Comparison of ENCODE assay signal across 8 cellular contexts in the genomic region with DNA sequence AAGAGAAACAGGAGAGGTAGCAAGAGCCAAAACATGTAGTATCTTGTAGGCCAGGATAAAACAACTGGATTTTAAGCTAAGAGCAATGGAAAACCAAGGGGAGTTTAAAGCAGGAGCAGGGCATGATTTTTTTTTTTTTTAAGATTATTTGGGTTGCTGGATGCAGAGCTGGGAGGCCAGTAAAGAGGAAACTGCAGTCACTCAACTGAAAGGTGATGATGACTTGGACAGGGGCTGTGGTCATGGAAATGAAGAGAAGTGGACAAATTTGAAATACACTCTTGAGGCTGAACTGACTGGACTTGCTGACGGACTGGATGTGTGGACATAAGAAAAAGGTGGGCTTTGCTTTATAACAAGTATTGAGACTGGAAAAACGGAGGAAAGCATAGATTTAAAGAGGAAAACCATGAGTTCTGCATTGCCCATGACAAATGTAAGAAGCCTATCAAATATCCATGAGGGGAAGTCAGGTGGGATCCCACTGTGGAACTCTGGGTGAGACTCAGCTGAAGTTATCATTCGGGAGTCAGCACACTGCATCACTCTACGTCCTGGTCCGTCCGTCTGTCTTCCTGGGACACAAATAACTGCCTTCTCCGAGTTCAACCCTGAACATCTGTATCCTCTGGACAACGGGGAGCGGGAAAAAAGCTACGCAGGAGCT. TPM values are rescaled to one million over a fixed set of nuclear protein-coding genes. Genes with fewer than 3 reads are reported as not detected.
DNase-seq lines count a peak whose midpoint lies in the region; ATAC-seq, FAIRE-seq and TF ChIP-seq lines count a peak whose summit lies in the region.

No MANE protein-coding gene starts in this region.

- no peak for FAIRE-seq in GM12878 (lab: Jason Lieb, UNC)

- POLR2A ChIA-PET in GM12878 (lab: Charles Lee): interaction anchor here (0.6 to 3.1 kb wide), 7 partner anchors 19 to 474 kb away, joined by 3 to 42 read pairs (median 3); a partner anchor contains a TSS

- H3K27ac Mint-ChIP-seq in IgD-negative memory B cell: peak overlapping the region; percentile 88 to 100 (median 99)

- H3K9ac ChIP-seq in GM12878 (ENCODE audit: control insufficient read depth, insufficient read depth, low read length) (peak overlapping the region; percentile 90), stomach smooth muscle (ENCODE audit: low read length in 2 of 2) (peak overlapping the region; percentile 98 to 100)

- peak; percentile 40 for DNase-seq in Ammon's horn (ENCODE audit: low spot score)
- no peak for DNase-seq in GM12878 (ENCODE audit: low read depth, low spot score)
- peak; percentile 19 for DNase-seq in kidney tubule cell (ENCODE audit: low spot score)
- DNase-seq in activated CD4-positive, CD25-positive, alpha-beta regulatory T cell treated with anti-CD3 and anti-CD28 coated beads, Interleukin-2, amount 50 U/mL, for 72 hours: no peak

- H3K27me3 ChIP-seq in GM12878 (replicated peaks in 1 of 2; ENCODE audit: control insufficient read depth in 2 of 2, insufficient read depth in 2 of 2, low read length in 1 of 2): no peaks in the 10 kb centered on the region
- no peaks in the 10 kb centered on the region for H3K27me3 ChIP-seq in stomach smooth muscle (ENCODE audit: control insufficient read depth in 1 of 2, insufficient read depth in 2 of 2, low read length in 2 of 2)

- no TSS peak for BruUV-seq in GM12878 (replicated peaks; lab: Mats Ljungman, UMichigan)

- peaks cover 14% of the 10 kb centered on the region for H3K4me1 ChIP-seq in GM12878 (ENCODE audit: control insufficient read depth, insufficient read depth, low read length)
- H3K4me1 ChIP-seq in stomach smooth muscle (ENCODE audit: control insufficient read depth, insufficient read depth, low read length): peaks cover 17% of the 10 kb centered on the region

- peak overlapping the region; percentile 85 to 99 (median 95) for H3K4me3 Mint-ChIP-seq in IgD-negative memory B cell

- H3K9me3 Mint-ChIP-seq in IgD-negative memory B cell: no peaks in the 10 kb centered on the region

- intact Hi-C loops in GM12878 (cut with micrococcal nuclease; ENCODE audit: unreplicated experiment): loop anchor here (1.0 kb wide), 1 partner anchor 53 kb away; a partner anchor contains a TSS

- TF ChIP-seq POLR2A in GM12878 (IDR thresholded peaks at IDR 0.05; ENCODE audit: low read depth, low read length): no peak

- RAD21 ChIA-PET in GM12878 (lab: Charles Lee; ENCODE audit: unreplicated experiment): interaction anchor here (1.0 to 1.7 kb wide), 3 partner anchors 33 to 282 kb away, joined by 4 to 27 read pairs (median 5); a partner anchor contains a TSS

- TF ChIP-seq RAD21 in GM12878 (IDR thresholded peaks at IDR 0.05; ENCODE audit: insufficient read depth, low read depth, low read length): no peak

- TF ChIP-seq CTCF in GM12878 (IDR thresholded peaks at IDR 0.05 in 2 of 3, conservative IDR thresholded peaks at IDR 0.05 in 1 of 3; ENCODE audit: control insufficient read depth in 2 of 3, extremely low read depth in 1 of 3, insufficient read depth in 1 of 3, low read depth in 3 of 3, low read length in 3 of 3): no peak

- H4K20me1 ChIP-seq in GM12878 (ENCODE audit: control insufficient read depth, insufficient read depth): no peaks in the 10 kb centered on the region

- H3K27ac ChIP-seq in GM12878 (ENCODE audit: control insufficient read depth, insufficient read depth) (peak overlapping the region; percentile 84), stomach smooth muscle (ENCODE audit: low read length) (peak overlapping the region; percentile 95)

- H3K36me3 ChIP-seq in GM12878 (ENCODE audit: control insufficient read depth in 2 of 2, insufficient read depth in 2 of 2, low read length in 1 of 2): 0 out of 4 replicates have a peak, but pooled peaks cover 0 to 2% of the 10 kb centered on the region in 2 experiments
- H3K36me3 ChIP-seq in stomach smooth muscle (ENCODE audit: control insufficient read depth in 2 of 2, insufficient read depth in 2 of 2, low read length in 2 of 2): peaks cover 1 to 2% of the 10 kb centered on the region in 2 donors

- CTCF ChIA-PET in GM12878 (lab: Yijun Ruan, JAX): interaction anchor here (1.5 to 2.4 kb wide), 2 partner anchors 7 to 52 kb away, joined by 3 to 9 read pairs; a partner anchor contains a TSS

- in situ Hi-C loops in GM12878 (cut with MboI): no loop called here

- H3K27me3 Mint-ChIP-seq in IgD-negative memory B cell: no peaks in the 10 kb centered on the region

- ATAC-seq in GM21367 (IDR thresholded peaks at IDR 0.05; ENCODE audit: unreplicated experiment) (peak; percentile 0), GM12878 (peak; percentile 32), GM19397 (IDR thresholded peaks at IDR 0.05; ENCODE audit: unreplicated experiment) (no peak)

- H2AFZ ChIP-seq in GM12878 (ENCODE audit: control insufficient read depth, low read depth, low read length): peak overlapping the region; percentile 18

- H3K36me3 Mint-ChIP-seq in IgD-negative memory B cell: no peaks in the 10 kb centered on the region

- peaks cover 45 to 57% (median 55%) of the 10 kb centered on the region in 3 donors for H3K4me1 Mint-ChIP-seq in IgD-negative memory B cell

- peaks cover 66% of the 10 kb centered on the region for H3K79me2 ChIP-seq in GM12878 (ENCODE audit: control insufficient read depth, insufficient read depth, low read length)

- peak overlapping the region; percentile 70 for H3K4me2 ChIP-seq in GM12878 (ENCODE audit: control insufficient read depth, insufficient read depth)

- TF ChIP-seq EP300 in GM12878 (IDR thresholded peaks at IDR 0.05; ENCODE audit: borderline replicate concordance in 1 of 2, control insufficient read depth in 1 of 2, low read depth in 2 of 2, low read length in 2 of 2): no peak

- H3K4me3 ChIP-seq in GM12878: peak overlapping the region; percentile 87
- H3K4me3 ChIP-seq in stomach smooth muscle (ENCODE audit: low read length in 2 of 2): peak overlapping the region; percentile 94 to 98

- H3K9me3 ChIP-seq in GM12878 (replicated peaks; ENCODE audit: control insufficient read depth, insufficient read depth, low read length) (no peaks in the 10 kb centered on the region), stomach smooth muscle (ENCODE audit: control insufficient read depth in 2 of 2, low read length in 2 of 2) (no peaks in the 10 kb centered on the region)

- SMC1A ChIA-PET in GM12878 (lab: Charles Lee; ENCODE audit: uncharacterized antibody, unreplicated experiment): interaction anchor here (0.7 to 1.8 kb wide), 7 partner anchors 11 to 205 kb away, joined by 3 to 10 read pairs (median 3); a partner anchor contains a TSS

- WGBS in GM12878 (ENCODE audit: insufficient coverage, insufficient replicate concordance, low lambda C conversion rate, missing lambda C conversion rate): under 1% methylated on average over 10 of the region's 10 CpGs

RNA-seq across cellular contexts. Expression of a gene that starts 0.7 kb away (rescaled TPM):
- 40.6 TPM for polyA plus RNA-seq in IgD-negative memory B cell
- total RNA-seq in GM12878 (2013; cell fraction: nucleolus; rRNA removed): 61.0 and 69.0 TPM in 2 replicates
- total RNA-seq in GM12878 (2014; rRNA removed): 30.2 and 32.9 TPM in 2 replicates
- total RNA-seq in GM12878 (2014; rRNA removed; fragmentation: Illumina TruSeq; extraction: Trizol): 27.9 and 29.5 TPM in 2 replicates
- total RNA-seq in GM12878 (2021): 32.9 and 35.1 TPM in 2 replicates
- polyA plus RNA-seq in GM12878 (2011; ENCODE audit: low read depth): 20.3 TPM
- 19.2 and 27.7 TPM in 2 replicates for polyA plus RNA-seq in GM12878 (2011; rRNA removed)
- 19.1 and 21.0 TPM in 2 replicates for polyA plus RNA-seq in GM12878 (2011; cell fraction: cytosol; rRNA removed)
- 80.0 and 91.2 TPM in 2 replicates for polyA plus RNA-seq in GM12878 (2011; cell fraction: nucleus; rRNA removed)
- polyA plus RNA-seq in GM12878 (2012): 23.5 and 29.0 TPM in 2 replicates
- polyA plus RNA-seq in GM12878 (2014; fragmentation: Illumina TruSeq; extraction: Trizol): 31.5 and 36.3 TPM in 2 replicates
- polyA plus RNA-seq in GM12878 (2014; fragmentation: Nextera tagmentation; extraction: Ambion mirVana): 1 to 10 TPM; 4.0 to 6.1 TPM
- polyA plus RNA-seq in GM12878 (2014; rRNA removed): 25.8 and 28.1 TPM in 2 replicates
- polyA plus RNA-seq in GM12878 (2016; fragmentation: Nextera tagmentation; extraction: Ambion mirVana): 10 to 100 TPM; 45.7 to 48.3 TPM
- polyA minus RNA-seq in GM12878 (2011; rRNA and poly(A)+ RNA removed): 30.3 and 31.2 TPM in 2 replicates
- polyA minus RNA-seq in GM12878 (2011; cell fraction: cytosol; rRNA and poly(A)+ RNA removed): 12.4 and 13.0 TPM in 2 replicates
- 33.9 and 45.0 TPM in 2 replicates for polyA minus RNA-seq in GM12878 (2011; cell fraction: nucleus; rRNA and poly(A)+ RNA removed)

RNA-seq across cellular contexts. Expression of a gene that starts 0.9 kb away (rescaled TPM):
- 25.3 TPM for polyA plus RNA-seq in IgD-negative memory B cell
- 7.5 and 7.9 TPM in 2 replicates for total RNA-seq in GM12878 (2013; cell fraction: nucleolus; rRNA removed)
- total RNA-seq in GM12878 (2014; rRNA removed): 15.5 and 17.1 TPM in 2 replicates
- total RNA-seq in GM12878 (2014; rRNA removed; fragmentation: Illumina TruSeq; extraction: Trizol): 26.8 and 30.5 TPM in 2 replicates
- total RNA-seq in GM12878 (2021): 16.0 and 18.3 TPM in 2 replicates
- polyA plus RNA-seq in GM12878 (2011; ENCODE audit: low read depth): 10.9 TPM
- polyA plus RNA-seq in GM12878 (2011; rRNA removed): 25.2 and 44.6 TPM in 2 replicates
- 5.2 and 5.9 TPM in 2 replicates for polyA plus RNA-seq in GM12878 (2011; cell fraction: cytosol; rRNA removed)
- polyA plus RNA-seq in GM12878 (2011; cell fraction: nucleus; rRNA removed): 5.4 and 6.0 TPM in 2 replicates
- polyA plus RNA-seq in GM12878 (2012): 17.9 and 22.1 TPM in 2 replicates
- polyA plus RNA-seq in GM12878 (2014; fragmentation: Illumina TruSeq; extraction: Trizol): 27.8 and 33.8 TPM in 2 replicates
- 100 to 1,000 TPM in 1 of 2 experiments, 10 to 100 TPM in 1; 98.1 to 111 TPM for polyA plus RNA-seq in GM12878 (2014; fragmentation: Nextera tagmentation; extraction: Ambion mirVana)
- 20.0 and 23.9 TPM in 2 replicates for polyA plus RNA-seq in GM12878 (2014; rRNA removed)
- 10 to 100 TPM; 79.6 to 85.3 TPM for polyA plus RNA-seq in GM12878 (2016; fragmentation: Nextera tagmentation; extraction: Ambion mirVana)
- polyA minus RNA-seq in GM12878 (2011; rRNA and poly(A)+ RNA removed): 2.9 and 3.2 TPM in 2 replicates
- polyA minus RNA-seq in GM12878 (2011; cell fraction: cytosol; rRNA and poly(A)+ RNA removed): 1.8 and 2.1 TPM in 2 replicates
- 2.7 and 5.9 TPM in 2 replicates for polyA minus RNA-seq in GM12878 (2011; cell fraction: nucleus; rRNA and poly(A)+ RNA removed)

RNA-seq across cellular contexts. Expression of a gene that starts 52.9 kb away (rescaled TPM):
- polyA plus RNA-seq in IgD-negative memory B cell (40.0 TPM), GM12878 (2011; rRNA removed) (29.9 and 33.0 TPM in 2 replicates), GM12878 (2014; fragmentation: Illumina TruSeq; extraction: Trizol) (16.9 and 17.5 TPM in 2 replicates), GM12878 (2014; fragmentation: Nextera tagmentation; extraction: Ambion mirVana) (1 to 10 TPM; 7.2 to 7.6 TPM), GM12878 (2014; rRNA removed) (17.1 and 18.3 TPM in 2 replicates), GM12878 (2016; fragmentation: Nextera tagmentation; extraction: Ambion mirVana) (10 to 100 TPM; 22.3 to 24.4 TPM)
- total RNA-seq in GM12878 (2013; cell fraction: nucleolus; rRNA removed): 42.4 and 44.7 TPM in 2 replicates
- total RNA-seq in GM12878 (2014; rRNA removed) (23.0 and 25.0 TPM in 2 replicates), GM12878 (2014; rRNA removed; fragmentation: Illumina TruSeq; extraction: Trizol) (15.4 and 15.7 TPM in 2 replicates), GM12878 (2021) (18.0 and 18.7 TPM in 2 replicates)
- polyA plus RNA-seq in GM12878 (2011; ENCODE audit: low read depth): 16.0 TPM
- polyA plus RNA-seq in GM12878 (2011; cell fraction: cytosol; rRNA removed): 32.7 and 35.3 TPM in 2 replicates
- polyA plus RNA-seq in GM12878 (2011; cell fraction: nucleus; rRNA removed): 51.6 and 60.7 TPM in 2 replicates
- 20.2 and 24.7 TPM in 2 replicates for polyA plus RNA-seq in GM12878 (2012)
- polyA minus RNA-seq in GM12878 (2011; rRNA and poly(A)+ RNA removed): 25.4 and 32.7 TPM in 2 replicates
- polyA minus RNA-seq in GM12878 (2011; cell fraction: cytosol; rRNA and poly(A)+ RNA removed): 9.8 and 12.2 TPM in 2 replicates
- 8.2 and 12.2 TPM in 2 replicates for polyA minus RNA-seq in GM12878 (2011; cell fraction: nucleus; rRNA and poly(A)+ RNA removed)

RNA-seq across cellular contexts. Expression of a gene that starts 53.0 kb away (rescaled TPM):
- polyA plus RNA-seq in IgD-negative memory B cell: 18.7 TPM
- total RNA-seq in GM12878 (2013; cell fraction: nucleolus; rRNA removed): 2.3 and 3.3 TPM in 2 replicates
- 22.4 and 27.0 TPM in 2 replicates for total RNA-seq in GM12878 (2014; rRNA removed)
- 24.4 and 24.6 TPM in 2 replicates for total RNA-seq in GM12878 (2014; rRNA removed; fragmentation: Illumina TruSeq; extraction: Trizol)
- 20.1 and 21.0 TPM in 2 replicates for total RNA-seq in GM12878 (2021)
- polyA plus RNA-seq in GM12878 (2011; ENCODE audit: low read depth): 6.0 TPM
- polyA plus RNA-seq in GM12878 (2011; rRNA removed): 22.9 and 28.8 TPM in 2 replicates
- polyA plus RNA-seq in GM12878 (2011; cell fraction: cytosol; rRNA removed): 15.1 and 17.8 TPM in 2 replicates
- 9.3 and 10.0 TPM in 2 replicates for polyA plus RNA-seq in GM12878 (2011; cell fraction: nucleus; rRNA removed)
- 7.6 and 9.5 TPM in 2 replicates for polyA plus RNA-seq in GM12878 (2012)
- polyA plus RNA-seq in GM12878 (2014; fragmentation: Illumina TruSeq; extraction: Trizol): 34.9 and 38.4 TPM in 2 replicates
- polyA plus RNA-seq in GM12878 (2014; fragmentation: Nextera tagmentation; extraction: Ambion mirVana): 10 to 100 TPM; 37.9 to 46.8 TPM
- 25.3 and 26.0 TPM in 2 replicates for polyA plus RNA-seq in GM12878 (2014; rRNA removed)
- 10 to 100 TPM; 31.9 to 36.4 TPM for polyA plus RNA-seq in GM12878 (2016; fragmentation: Nextera tagmentation; extraction: Ambion mirVana)
- 13.3 and 13.8 TPM in 2 replicates for polyA minus RNA-seq in GM12878 (2011; rRNA and poly(A)+ RNA removed)
- polyA minus RNA-seq in GM12878 (2011; cell fraction: cytosol; rRNA and poly(A)+ RNA removed): 3.6 and 4.5 TPM in 2 replicates
- polyA minus RNA-seq in GM12878 (2011; cell fraction: nucleus; rRNA and poly(A)+ RNA removed): 2.3 and 3.8 TPM in 2 replicates

Comparison
In these comparisons a context has a peak if more than half of its experiments do, and no peak if none do; other contexts are left out.
1. DNase-seq: peak in Ammon's horn (single experiment) and kidney tubule cell (single experiment); none in GM12878 (single experiment) and activated CD4-positive, CD25-positive, alpha-beta regulatory T cell treated with anti-CD3 and anti-CD28 coated beads, Interleukin-2, amount 50 U/mL, for 72 hours (single experiment).